In the genomic region with DNA sequence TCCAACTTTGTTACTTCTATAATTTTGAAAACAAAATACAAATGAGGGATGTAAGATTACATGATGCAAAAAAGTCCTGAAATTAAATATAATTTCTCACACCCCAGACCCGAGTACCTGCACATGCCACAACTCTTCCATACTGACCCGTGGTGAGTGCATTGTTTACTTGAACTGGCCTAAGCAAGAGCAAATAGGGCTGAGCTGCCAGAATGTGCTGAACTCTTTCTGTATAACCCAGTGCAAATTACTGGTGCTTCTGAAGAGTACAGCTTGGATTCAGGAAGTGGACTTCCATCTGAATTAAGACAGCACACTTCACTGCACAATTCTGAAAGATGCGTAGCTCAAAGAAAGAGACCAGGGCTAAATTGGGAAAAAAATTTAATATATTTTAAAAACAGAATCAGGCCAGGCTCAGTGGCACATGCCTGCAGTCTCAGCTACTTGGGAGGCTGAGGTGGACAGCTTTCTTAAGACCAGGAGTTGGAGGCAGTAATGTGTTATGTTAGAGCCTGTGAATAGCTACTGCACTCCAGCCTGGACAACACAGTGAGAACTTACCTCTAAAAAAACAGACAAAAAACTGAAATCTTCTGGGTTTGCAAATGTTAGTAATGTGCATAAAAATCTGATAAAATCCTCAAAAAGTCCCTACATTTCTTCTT, we compare ENCODE assay signal across 6 cellular contexts.
DNase-seq lines count a peak whose midpoint lies in the region; ATAC-seq, FAIRE-seq and TF ChIP-seq lines count a peak whose summit lies in the region.
"Not testable (repeated sequence)": the region's sequence is repeated elsewhere in the genome, so short reads cannot be mapped to it uniquely, and the experiment has no call there.

No MANE protein-coding gene starts in this region.

- not testable (repeated sequence) for H3K27ac ChIP-seq in Panc1 (ENCODE audit: low read length); left lung; pancreas

- peak overlapping the region; percentile 7 for H3K27ac Mint-ChIP-seq in activated naive CD4-positive, alpha-beta T cell treated with anti-CD3 and anti-CD28 coated beads, Interleukin-2, amount 10 ng/mL, durations not matched to agents 7 days and 5 days

- FAIRE-seq in HTR-8/SVneo (lab: Jason Lieb, UNC): peak; percentile 66
- FAIRE-seq in pancreas (lab: Jason Lieb, UNC): not testable (repeated sequence)

- H3K4me1 Mint-ChIP-seq in activated naive CD4-positive, alpha-beta T cell treated with anti-CD3 and anti-CD28 coated beads, Interleukin-2, amount 10 ng/mL, durations not matched to agents 7 days and 5 days: not testable (repeated sequence)

- in situ Hi-C loops in G401 (cut with HindIII; ENCODE audit: low sequenced_read_pairs); Panc1 (cut with HindIII; ENCODE audit: low pct_unique_long_range_greater_than_20kb, low sequenced_read_pairs): not testable (repeated sequence)

- not testable (repeated sequence) for H3K36me3 ChIP-seq in Panc1 (ENCODE audit: control insufficient read depth, insufficient read depth, low read length); left lung; pancreas

- peak; percentile 36 for DNase-seq in G401 (ENCODE audit: low spot score)
- not testable (repeated sequence) for DNase-seq in HTR-8/SVneo (ENCODE audit: insufficient read length, low spot score); Panc1 (ENCODE audit: low read depth, low spot score); activated naive CD4-positive, alpha-beta T cell treated with anti-CD3 and anti-CD28 coated beads, Interleukin-2, amount 10 ng/mL, durations not matched to agents 7 days and 5 days; left lung; pancreas

- WGBS in pancreas, 2 donors: 87 to 90% methylated on average over 1 of the region's 3 CpGs

- H3K4me1 ChIP-seq in Panc1 (ENCODE audit: control insufficient read depth, insufficient read depth, low read length); left lung; pancreas: not testable (repeated sequence)

- H3K27me3 Mint-ChIP-seq in activated naive CD4-positive, alpha-beta T cell treated with anti-CD3 and anti-CD28 coated beads, Interleukin-2, amount 10 ng/mL, durations not matched to agents 7 days and 5 days: not testable (repeated sequence)

- not testable (repeated sequence) for H3K9me3 ChIP-seq in Panc1 (ENCODE audit: control insufficient read depth, insufficient read depth, low read depth, low read length); left lung; pancreas

- not testable (repeated sequence) for H3K27me3 ChIP-seq in Panc1 (ENCODE audit: control insufficient read depth, insufficient read depth, low read length); left lung; pancreas

- not testable (repeated sequence) for H3K4me3 Mint-ChIP-seq in activated naive CD4-positive, alpha-beta T cell treated with anti-CD3 and anti-CD28 coated beads, Interleukin-2, amount 10 ng/mL, durations not matched to agents 7 days and 5 days

- not testable (repeated sequence) for TF ChIP-seq CTCF in Panc1 (IDR thresholded peaks at IDR 0.05); left lung (IDR thresholded peaks at IDR 0.05); pancreas (IDR thresholded peaks at IDR 0.05)

- not testable (repeated sequence) for H3K9me3 Mint-ChIP-seq in activated naive CD4-positive, alpha-beta T cell treated with anti-CD3 and anti-CD28 coated beads, Interleukin-2, amount 10 ng/mL, durations not matched to agents 7 days and 5 days

- POLR2A ChIA-PET in Panc1 (lab: Charles Lee): interaction anchor here (0.7 kb wide), 2 partner anchors 73 to 117 kb away, joined by 3 to 7 read pairs; no protein-coding TSS in a partner anchor

- not testable (repeated sequence) for H3K36me3 Mint-ChIP-seq in activated naive CD4-positive, alpha-beta T cell treated with anti-CD3 and anti-CD28 coated beads, Interleukin-2, amount 10 ng/mL, durations not matched to agents 7 days and 5 days

- CTCF ChIA-PET in Panc1 (lab: Charles Lee); activated naive CD4-positive, alpha-beta T cell treated with anti-CD3 and anti-CD28 coated beads, Interleukin-2, amount 10 ng/mL, durations not matched to agents 7 days and 5 days (lab: Charles Lee): not testable (repeated sequence)

- intact Hi-C loops in Panc1 (cut with micrococcal nuclease; ENCODE audit: unreplicated experiment); left lung (cut with DNase I); pancreas (cut with DNase I): not testable (repeated sequence)

- peak; percentile 69 for ATAC-seq in Panc1
- peak; percentile 35 for ATAC-seq in left lung
- ATAC-seq in pancreas: peak in 3 of 4 donors; percentile 34 to 63 (median 61)

- not testable (repeated sequence) for BruUV-seq in Panc1 (replicated peaks; lab: Mats Ljungman, UMichigan)

- H3K4me3 ChIP-seq in Panc1 (ENCODE audit: low read depth in 2 of 2, low read length in 2 of 2); left lung; pancreas: not testable (repeated sequence)
